11 cellular contexts compared by ENCODE assay signal in the genomic region with DNA sequence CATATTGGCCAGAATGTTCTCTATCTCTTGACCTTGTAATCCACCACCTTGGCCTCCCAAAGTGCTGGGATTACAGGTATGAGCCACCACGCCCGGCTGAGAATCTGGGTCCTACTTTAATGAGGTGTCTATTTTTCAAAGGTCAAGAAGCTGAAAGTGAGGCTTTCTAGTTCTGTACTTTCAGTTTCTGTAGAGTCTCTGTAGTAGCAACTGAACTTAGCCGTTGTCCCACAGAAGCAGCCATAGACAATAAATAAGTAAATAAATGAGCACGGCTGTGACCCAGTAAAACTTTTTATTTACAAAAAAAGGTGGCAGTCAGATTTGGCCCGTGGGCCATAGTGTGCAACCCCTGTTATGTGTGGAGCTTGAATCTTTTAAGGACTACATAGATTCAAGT.
DNase-seq lines count a peak whose midpoint lies in the region; ATAC-seq lines count a peak whose summit lies in the region.
"Had no signal": no experiment of that assay in that cellular context is flagged by ENCODE, and none has a peak within 500 bp of the region (broad histone marks: within the 10 kb centered on the region; RNA-seq: fewer than 3 reads in every experiment).

No MANE protein-coding gene starts in this region.

- intact Hi-C loops in activated CD4-positive, alpha-beta T cell treated with anti-CD3 and anti-CD28 coated beads, Interleukin-2, amount 10 ng/mL, durations not matched to agents 24 days and 14 days (cut with micrococcal nuclease): no loop called here

- H3K36me3 Mint-ChIP-seq in memory B cell: no peaks in the 10 kb centered on the region
- H3K36me3 Mint-ChIP-seq in activated CD4-positive, alpha-beta T cell treated with anti-CD3 and anti-CD28 coated beads, Interleukin-2, amount 10 ng/mL, durations not matched to agents 24 days and 14 days (ENCODE audit: low read depth): peaks cover 33% of the 10 kb centered on the region

- H3K4me1 Mint-ChIP-seq in memory B cell: peaks cover 2% of the 10 kb centered on the region
- peaks cover 6% of the 10 kb centered on the region for H3K4me1 Mint-ChIP-seq in activated CD4-positive, alpha-beta T cell treated with anti-CD3 and anti-CD28 coated beads, Interleukin-2, amount 10 ng/mL, durations not matched to agents 24 days and 14 days

- ATAC-seq in GM19025 (IDR thresholded peaks at IDR 0.05; ENCODE audit: low read depth, unreplicated experiment) (peak; percentile 75), GM21529 (IDR thresholded peaks at IDR 0.05; ENCODE audit: unreplicated experiment) (peak; percentile 83), HG03095 (IDR thresholded peaks at IDR 0.05; ENCODE audit: unreplicated experiment) (peak; percentile 82), memory B cell (ENCODE audit: low read depth) (peak; percentile 33)
- ATAC-seq: PC-3 had no signal

- no peak overlapping the region for H3K4me3 Mint-ChIP-seq in memory B cell
- H3K4me3 Mint-ChIP-seq in activated CD4-positive, alpha-beta T cell treated with anti-CD3 and anti-CD28 coated beads, Interleukin-2, amount 10 ng/mL, durations not matched to agents 24 days and 14 days: no peak overlapping the region
- H3K4me3 Mint-ChIP-seq: type B pancreatic cell had no signal

- no peak overlapping the region for H3K27ac Mint-ChIP-seq in memory B cell
- no peak overlapping the region for H3K27ac Mint-ChIP-seq in activated CD4-positive, alpha-beta T cell treated with anti-CD3 and anti-CD28 coated beads, Interleukin-2, amount 10 ng/mL, durations not matched to agents 24 days and 14 days
- H3K27ac Mint-ChIP-seq: type B pancreatic cell had no signal

- H3K9me3 Mint-ChIP-seq in memory B cell: no peaks in the 10 kb centered on the region
- no peaks in the 10 kb centered on the region for H3K9me3 Mint-ChIP-seq in activated CD4-positive, alpha-beta T cell treated with anti-CD3 and anti-CD28 coated beads, Interleukin-2, amount 10 ng/mL, durations not matched to agents 24 days and 14 days
- H3K9me3 Mint-ChIP-seq: type B pancreatic cell had no signal

- peaks cover 17% of the 10 kb centered on the region for H3K27me3 Mint-ChIP-seq in memory B cell
- H3K27me3 Mint-ChIP-seq in activated CD4-positive, alpha-beta T cell treated with anti-CD3 and anti-CD28 coated beads, Interleukin-2, amount 10 ng/mL, durations not matched to agents 24 days and 14 days: no peaks in the 10 kb centered on the region
- H3K27me3 Mint-ChIP-seq: type B pancreatic cell had no signal

- DNase-seq in memory B cell (ENCODE audit: low spot score in 2 of 2): no peak
- no peak for DNase-seq in activated CD4-positive, alpha-beta T cell treated with anti-CD3 and anti-CD28 coated beads, Interleukin-2, amount 10 ng/mL, durations not matched to agents 24 days and 14 days
- DNase-seq in HCEC 1CT: no peak
- no peak for DNase-seq in NCI-H1105 treated with DMSO at 0.1 percent for 48 hours (lab: John Stamatoyannopoulos, UW)
- DNase-seq: activated CD8-positive, alpha-beta memory T cell treated with anti-CD3 and anti-CD28 coated beads, Interleukin-2, amount 50 U/mL, for 48 hours; midbrain; PC-3 had no signal

Comparison
In these comparisons a context has a peak if more than half of its experiments do, and no peak if none do; other contexts are left out.
1. ATAC-seq: peak in every context shown above with its lines; median percentile 83 in GM21529; 82 in HG03095; 75 in GM19025; 33 in memory B cell.